In the genomic region with DNA sequence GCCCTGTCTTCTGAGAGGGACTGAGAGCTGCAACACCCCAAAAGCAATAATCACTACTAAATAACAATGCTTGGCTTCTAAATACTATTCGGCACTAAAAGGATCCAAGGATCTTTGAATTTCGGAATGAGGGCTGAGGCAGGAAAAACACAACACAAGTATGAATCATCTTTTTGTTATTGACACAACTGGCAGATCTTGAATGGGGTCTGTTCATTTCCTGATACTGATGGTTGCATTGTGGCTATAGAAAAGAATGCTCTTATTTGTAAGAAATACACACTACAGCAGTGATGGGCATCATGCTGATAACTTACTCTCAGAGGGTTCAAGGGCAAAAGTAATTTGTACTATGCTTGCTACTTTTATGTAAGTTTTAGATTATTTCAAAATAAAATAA, we compare ENCODE assay signal across 24 cellular contexts.
"Had no signal": no experiment of that assay in that cellular context is flagged by ENCODE, and none has a peak within 500 bp of the region (broad histone marks: within the 10 kb centered on the region; RNA-seq: fewer than 3 reads in every experiment).

No MANE protein-coding gene starts in this region.

- H3K4me3 ChIP-seq: esophagus squamous epithelium, gastroesophageal sphincter, sigmoid colon, stomach, testis, transverse colon had no signal

- H3K27me3 ChIP-seq: brain microvascular endothelial cell, esophagus squamous epithelium, gastroesophageal sphincter, sigmoid colon, stomach, testis, transverse colon had no signal

- H3K27ac ChIP-seq: brain microvascular endothelial cell, epithelial cell of prostate, esophagus squamous epithelium, gastroesophageal sphincter, sigmoid colon, stomach, testis, transverse colon had no signal

- DNase-seq: activated CD4-positive, alpha-beta memory T cell treated with anti-CD3 and anti-CD28 coated beads, Interleukin-2, amount 10 ng/mL, durations not matched to agents 7 days and 5 days; activated CD4-positive, alpha-beta T cell treated with anti-CD3 and anti-CD28 coated beads, Interleukin-2, amount 10 ng/mL, durations not matched to agents 7 days and 5 days; activated CD4-positive, CD25-positive, alpha-beta regulatory T cell treated with anti-CD3 and anti-CD28 coated beads, Interleukin-2, amount 50 U/mL, for 72 hours; activated CD8-positive, alpha-beta memory T cell treated with anti-CD3 and anti-CD28 coated beads, Interleukin-2, amount 50 U/mL, for 48 hours; activated gamma-delta T cell; activated naive CD4-positive, alpha-beta T cell treated with anti-CD3 and anti-CD28 coated beads, Interleukin-2, amount 10 ng/mL, durations not matched to agents 7 days and 5 days; activated naive CD8-positive, alpha-beta T cell treated with anti-CD3 and anti-CD28 coated beads, Interleukin-2, amount 10 ng/mL, durations not matched to agents 7 days and 5 days; activated T-cell treated with anti-CD3 and anti-CD28 coated beads, Interleukin-2, amount 50 U/mL, for 24 hours; brain microvascular endothelial cell; effector CD4-positive, alpha-beta T cell; esophagus squamous epithelium; kidney; natural killer cell; sigmoid colon; small intestine; stimulated activated CD4-positive, alpha-beta T cell treated with anti-CD3 and anti-CD28 coated beads, Interleukin-1b, Interleukin-23, amount 100 ng/mL, for 48 hours; stimulated activated CD4-positive, alpha-beta T cell treated with anti-CD3 and anti-CD28 coated beads, Interleukin-4, amount 100 ng/mL, for 4 hours; stimulated activated CD8-positive, alpha-beta memory T cell treated with anti-CD3 and anti-CD28 coated beads, Interleukin-4, amount 100 ng/mL, for 48 hours; stomach; T-helper 2 cell; testis; transverse colon had no signal
